ENCODE assay signal across 17 cellular contexts in genomic region chr6:28555136-28555535, GRCh38. TPM values are rescaled to one million over a fixed set of nuclear protein-coding genes. Genes with fewer than 3 reads are reported as not detected.
DNase-seq lines count a peak whose midpoint lies in the region; ATAC-seq, FAIRE-seq and TF ChIP-seq lines count a peak whose summit lies in the region.
"Had no signal": no experiment of that assay in that cellular context is flagged by ENCODE, and none has a peak within 500 bp of the region (broad histone marks: within the 10 kb centered on the region; RNA-seq: fewer than 3 reads in every experiment).

No MANE protein-coding gene starts in this region.

- H3K27me3 ChIP-seq in K562 (ENCODE audit: control insufficient read depth in 2 of 2, insufficient read depth in 2 of 2, low read length in 2 of 2) (no peaks in the 10 kb centered on the region), HepG2 (ENCODE audit: control insufficient read depth in 1 of 2, insufficient read depth in 2 of 2, low read length in 2 of 2) (no peaks in the 10 kb centered on the region; a peak in 1 of 5 replicates), neuron (ENCODE audit: insufficient read depth, low read length) (no peaks in the 10 kb centered on the region), mesendoderm (ENCODE audit: insufficient read depth, low read length, poor library complexity) (no peaks in the 10 kb centered on the region)

- ATAC-seq in K562 (no peak), HepG2 (peak; percentile 47)
- no peak for ATAC-seq in activated T-cell treated with anti-CD3 and anti-CD28 coated beads, Interleukin-2, amount 50 U/mL, for 4 hours
- ATAC-seq: A549 had no signal

- H3K9me3 ChIP-seq in K562 (replicated peaks; ENCODE audit: control insufficient read depth, insufficient read depth, low read depth, low read length), result no peaks in the 10 kb centered on the region
- H3K9me3 ChIP-seq in HepG2 (ENCODE audit: low read length), result no peaks in the 10 kb centered on the region
- no peaks in the 10 kb centered on the region for H3K9me3 ChIP-seq in neuron (ENCODE audit: low read length)
- H3K9me3 ChIP-seq in kidney (ENCODE audit: control insufficient read depth in 1 of 2, low read length in 2 of 2), result no peaks in the 10 kb centered on the region
- H3K9me3 ChIP-seq: A549, BE2C had no signal

- no peak overlapping the region for H2AK5ac ChIP-seq in mesendoderm (ENCODE audit: low read length)

- TF ChIP-seq EP300 in K562 (IDR thresholded peaks at IDR 0.05; ENCODE audit: low read length) (no peak), HepG2 (IDR thresholded peaks at IDR 0.05; ENCODE audit: low read depth in 2 of 2, low read length in 2 of 2) (no peak), HepG2 (CRISPR knock-in tag; IDR thresholded peaks at IDR 0.05; ENCODE audit: borderline replicate concordance) (no peak)

- H2BK120ac ChIP-seq in mesendoderm (ENCODE audit: low read depth, low read length), result no peak overlapping the region

- no peak overlapping the region for H3K56ac ChIP-seq in mesendoderm (ENCODE audit: low read length)

- H3K79me1 ChIP-seq in mesendoderm (ENCODE audit: low read length), result no peaks in the 10 kb centered on the region

- no peak for FAIRE-seq in K562 (lab: Jason Lieb, UNC)
- FAIRE-seq in HepG2 (lab: Jason Lieb, UNC), result peak; percentile 4
- no peak for FAIRE-seq in kidney (lab: Jason Lieb, UNC)
- FAIRE-seq: A549 had no signal

- WGBS in K562 (ENCODE audit: insufficient coverage, low coverage, missing lambda C conversion rate), result 45% methylated on average over 2 of the region's 2 CpGs
- WGBS in HepG2 (ENCODE audit: low lambda C conversion rate), result 0% methylated on average over 2 of the region's 2 CpGs
- no CpG with 5 or more reads among the region's 2 CpGs for WGBS in mesendoderm (ENCODE audit: extremely low coverage, insufficient coverage, low lambda C conversion rate)

- H3K23ac ChIP-seq in mesendoderm (ENCODE audit: low read length), result no peak overlapping the region

- peak overlapping the region; percentile 85 for H2AFZ ChIP-seq in K562 (ENCODE audit: low read depth, low read length)
- peak overlapping the region; percentile 9 for H2AFZ ChIP-seq in HepG2 (ENCODE audit: low read length)
- H2AFZ ChIP-seq in neuron (ENCODE audit: low read depth, low read length), result peak overlapping the region; percentile 50

- H3K4me1 Mint-ChIP-seq in activated T-cell treated with anti-CD3 and anti-CD28 coated beads, Interleukin-2, amount 50 U/mL, for 4 hours (ENCODE audit: low read depth), result no peaks in the 10 kb centered on the region
- H3K4me1 Mint-ChIP-seq in activated CD4-positive, alpha-beta T cell treated with anti-CD3 and anti-CD28 coated beads, Interleukin-2, amount 10 ng/mL, durations not matched to agents 7 days and 5 days, result peaks cover 5% of the 10 kb centered on the region

- CTCF ChIA-PET in K562 (lab: Yijun Ruan, JAX; ENCODE audit: low intra/inter-chr PET ratio), result no interaction called here
- CTCF ChIA-PET in HepG2 (lab: Yijun Ruan, JAX; ENCODE audit: low intra/inter-chr PET ratio, low total read pairs), result no interaction called here
- CTCF ChIA-PET in activated CD4-positive, alpha-beta T cell treated with anti-CD3 and anti-CD28 coated beads, Interleukin-2, amount 10 ng/mL, durations not matched to agents 7 days and 5 days (lab: Charles Lee), result interaction anchor here (0.7 kb wide), 1 partner anchor 267 kb away, joined by 3 read pairs; no protein-coding TSS in a partner anchor

- H3K36me3 ChIP-seq in K562 (ENCODE audit: control insufficient read depth, insufficient read depth, low read length) (no peaks in the 10 kb centered on the region), HepG2 (replicated peaks in 1 of 2; ENCODE audit: control insufficient read depth in 1 of 2, insufficient read depth in 2 of 2, low read length in 2 of 2) (no peaks in the 10 kb centered on the region), neuron (ENCODE audit: insufficient read depth, low read length) (no peaks in the 10 kb centered on the region), mesendoderm (ENCODE audit: control insufficient read depth, insufficient read depth, low read length) (no peaks in the 10 kb centered on the region), kidney (ENCODE audit: control insufficient read depth in 1 of 2, insufficient read depth in 2 of 2, low read length in 2 of 2) (no peaks in the 10 kb centered on the region)
- H3K36me3 ChIP-seq: BE2C had no signal

- no peaks in the 10 kb centered on the region for H3K36me3 Mint-ChIP-seq in activated T-cell treated with anti-CD3 and anti-CD28 coated beads, Interleukin-2, amount 50 U/mL, for 4 hours (ENCODE audit: insufficient read depth)
- no peaks in the 10 kb centered on the region for H3K36me3 Mint-ChIP-seq in activated CD4-positive, alpha-beta T cell treated with anti-CD3 and anti-CD28 coated beads, Interleukin-2, amount 10 ng/mL, durations not matched to agents 7 days and 5 days (ENCODE audit: low read depth)
- H3K36me3 Mint-ChIP-seq: CD4-positive, alpha-beta memory T cell had no signal

- BruUV-seq in K562 (replicated peaks; lab: Mats Ljungman, UMichigan) (no TSS peak), HepG2 (replicated peaks; lab: Mats Ljungman, UMichigan) (no TSS peak)

- H4K8ac ChIP-seq in mesendoderm (ENCODE audit: low read depth, low read length), result no peak overlapping the region

- no peak overlapping the region for H3K18ac ChIP-seq in mesendoderm (ENCODE audit: low read length)

- TF ChIP-seq RAD21 in K562 (CRISPR knock-in tag; conservative IDR thresholded peaks at IDR 0.05 in 1 of 2, IDR thresholded peaks at IDR 0.05 in 1 of 2) (no peak), HepG2 (CRISPR knock-in tag; IDR thresholded peaks at IDR 0.05) (no peak)

- in situ Hi-C loops in K562 (cut with MboI), result no loop called here
- in situ Hi-C loops in HepG2 (cut with HindIII; ENCODE audit: extremely low pct_ligation_motif_present, low pct_unique_long_range_greater_than_20kb), result no loop called here

- no peak for TF ChIP-seq POLR2A in K562 (conservative IDR thresholded peaks at IDR 0.05)
- no peak for TF ChIP-seq POLR2A in HepG2 (IDR thresholded peaks at IDR 0.05; ENCODE audit: insufficient read depth in 1 of 2, low read depth in 2 of 2, low read length in 2 of 2)

- H3K4me3 ChIP-seq in K562 (no peak overlapping the region), HepG2 (replicated peaks in 1 of 3; ENCODE audit: insufficient read depth in 1 of 3, low read depth in 2 of 3, low read length in 3 of 3) (peak overlapping the region in 1 of 3 experiments; percentile 64; a peak in 1 of 6 replicates), neuron (ENCODE audit: low read length) (no peak overlapping the region), mesendoderm (ENCODE audit: low read length) (no peak overlapping the region), kidney (ENCODE audit: low read length in 2 of 2) (no peak overlapping the region)
- H3K4me3 ChIP-seq: A549 had no signal

- H3K4ac ChIP-seq in mesendoderm (ENCODE audit: low read depth, low read length), result no peak overlapping the region

- H3K9ac ChIP-seq in K562 (ENCODE audit: insufficient read depth in 1 of 2, low read depth in 2 of 2, low read length in 2 of 2), result no peak overlapping the region
- H3K9ac ChIP-seq in HepG2 (ENCODE audit: insufficient read depth, low read depth, low read length), result no peak overlapping the region
- no peak overlapping the region for H3K9ac ChIP-seq in mesendoderm (ENCODE audit: low read length)
- H3K9ac ChIP-seq in kidney (ENCODE audit: low read length in 2 of 2), result no peak overlapping the region

- no peak overlapping the region for H3K27ac Mint-ChIP-seq in activated CD4-positive, alpha-beta T cell treated with anti-CD3 and anti-CD28 coated beads, Interleukin-2, amount 10 ng/mL, durations not matched to agents 7 days and 5 days

- intact Hi-C loops in K562 (cut with micrococcal nuclease), result no loop called here
- intact Hi-C loops in HepG2 (cut with micrococcal nuclease; ENCODE audit: unreplicated experiment), result no loop called here
- intact Hi-C loops in kidney (cut with DNase I), result no loop called here

- H2BK5ac ChIP-seq in mesendoderm (ENCODE audit: low read length), result no peak overlapping the region

- no peak overlapping the region for H4K5ac ChIP-seq in mesendoderm (ENCODE audit: low read length)

- peaks cover 20 to 32% of the 10 kb centered on the region in 2 experiments for H3K4me1 ChIP-seq in K562 (replicated peaks in 1 of 2; ENCODE audit: control insufficient read depth in 2 of 2, insufficient read depth in 2 of 2, low read length in 2 of 2)
- peaks cover 39% of the 10 kb centered on the region for H3K4me1 ChIP-seq in HepG2 (ENCODE audit: insufficient read depth, low read length)
- H3K4me1 ChIP-seq in neuron (ENCODE audit: insufficient read depth, low read length), result peaks cover 16% of the 10 kb centered on the region
- no peaks in the 10 kb centered on the region for H3K4me1 ChIP-seq in mesendoderm (ENCODE audit: control insufficient read depth, low read depth, low read length)
- peaks cover 0 to 4% of the 10 kb centered on the region in 2 donors for H3K4me1 ChIP-seq in kidney (ENCODE audit: control insufficient read depth in 1 of 2, insufficient read depth in 1 of 2, low read depth in 1 of 2, low read length in 2 of 2)
- H3K4me1 ChIP-seq: A549, BE2C had no signal

- TF ChIP-seq CTCF in K562 (IDR thresholded peaks at IDR 0.05 in 2 of 3, conservative IDR thresholded peaks at IDR 0.05 in 1 of 3; ENCODE audit: insufficient read depth in 2 of 3, low read depth in 1 of 3, low read length in 3 of 3) (no peak), HepG2 (CRISPR knock-in tag; IDR thresholded peaks at IDR 0.05) (no peak), kidney (IDR thresholded peaks at IDR 0.05; ENCODE audit: borderline replicate concordance, extremely low read depth, insufficient read depth) (no peak)

- peak overlapping the region; percentile 80; the same call in 1 of the 3 replicates for H3K27ac ChIP-seq in K562 (ENCODE audit: extremely low read depth, low read depth, low read length)
- H3K27ac ChIP-seq in HepG2 (ENCODE audit: extremely low read length, insufficient read depth, low read length), result no peak overlapping the region
- H3K27ac ChIP-seq in mesendoderm (ENCODE audit: low read depth, low read length), result no peak overlapping the region
- no peak overlapping the region for H3K27ac ChIP-seq in kidney (ENCODE audit: low read depth in 2 of 2, low read length in 2 of 2)
- H3K27ac ChIP-seq: A549, C4-2B, HL-60 had no signal

- H3K27me3 Mint-ChIP-seq in activated T-cell treated with anti-CD3 and anti-CD28 coated beads, Interleukin-2, amount 50 U/mL, for 4 hours (ENCODE audit: low read depth), result peaks cover 55% of the 10 kb centered on the region
- H3K27me3 Mint-ChIP-seq in activated CD4-positive, alpha-beta T cell treated with anti-CD3 and anti-CD28 coated beads, Interleukin-2, amount 10 ng/mL, durations not matched to agents 7 days and 5 days, result peaks cover 63% of the 10 kb centered on the region

- H3K79me2 ChIP-seq in K562 (ENCODE audit: control insufficient read depth, insufficient read depth, low read length) (no peaks in the 10 kb centered on the region), HepG2 (ENCODE audit: insufficient read depth, low read length) (no peaks in the 10 kb centered on the region), mesendoderm (ENCODE audit: control insufficient read depth, insufficient read depth, low read length) (no peaks in the 10 kb centered on the region)

- no peak overlapping the region for H3K4me3 Mint-ChIP-seq in activated T-cell treated with anti-CD3 and anti-CD28 coated beads, Interleukin-2, amount 50 U/mL, for 4 hours
- H3K4me3 Mint-ChIP-seq in activated CD4-positive, alpha-beta T cell treated with anti-CD3 and anti-CD28 coated beads, Interleukin-2, amount 10 ng/mL, durations not matched to agents 7 days and 5 days, result no peak overlapping the region
- H3K4me3 Mint-ChIP-seq: CD4-positive, alpha-beta memory T cell had no signal

- no peak overlapping the region for H2BK15ac ChIP-seq in mesendoderm (replicated peaks; ENCODE audit: low read depth)

- H3K4me2 ChIP-seq in K562 (ENCODE audit: insufficient read depth, low read length) (no peak overlapping the region), HepG2 (ENCODE audit: low read depth, low read length) (peak overlapping the region; percentile 90), mesendoderm (ENCODE audit: low read length) (no peak overlapping the region)
- H3K4me2 ChIP-seq: A549 had no signal

- H3K9me1 ChIP-seq in K562 (ENCODE audit: control insufficient read depth, insufficient read depth, low read length), result no peaks in the 10 kb centered on the region

- no peaks in the 10 kb centered on the region for H4K20me1 ChIP-seq in K562 (replicated peaks; ENCODE audit: control insufficient read depth, insufficient read depth, low read length)
- H4K20me1 ChIP-seq in HepG2 (ENCODE audit: insufficient read depth, low read length), result no peaks in the 10 kb centered on the region

- no peaks in the 10 kb centered on the region for H3K9me3 Mint-ChIP-seq in activated T-cell treated with anti-CD3 and anti-CD28 coated beads, Interleukin-2, amount 50 U/mL, for 4 hours
- H3K9me3 Mint-ChIP-seq in activated CD4-positive, alpha-beta T cell treated with anti-CD3 and anti-CD28 coated beads, Interleukin-2, amount 10 ng/mL, durations not matched to agents 7 days and 5 days, result no peaks in the 10 kb centered on the region

- no peak for DNase-seq in K562 (ENCODE audit: extremely low read depth in 1 of 4, low spot score in 3 of 4)
- no peak for DNase-seq in HepG2 (ENCODE audit: low spot score)
- no peak for DNase-seq in mesendoderm
- no peak for DNase-seq in activated T-cell treated with anti-CD3 and anti-CD28 coated beads, Interleukin-2, amount 50 U/mL, for 4 hours
- DNase-seq in activated CD4-positive, alpha-beta T cell treated with anti-CD3 and anti-CD28 coated beads, Interleukin-2, amount 10 ng/mL, durations not matched to agents 7 days and 5 days, result no peak
- no peak for DNase-seq in kidney
- DNase-seq: CD4-positive, alpha-beta memory T cell; DND-41; GDM1; HCEC 1CT had no signal

- POLR2A ChIA-PET in K562 (lab: Yijun Ruan, JAX), result interaction anchor here (0.5 to 2.3 kb wide), 10 partner anchors 9 to 1323 kb away, joined by 3 to 15 read pairs (median 5); no protein-coding TSS in a partner anchor
- POLR2A ChIA-PET in HepG2 (lab: Yijun Ruan, JAX), result interaction anchor here (1.0 to 1.4 kb wide), 2 partner anchors 31 to 219 kb away, joined by 3 to 4 read pairs; partner anchors contain the start of gene ZSCAN31
- POLR2A ChIA-PET in activated CD4-positive, alpha-beta T cell treated with anti-CD3 and anti-CD28 coated beads, Interleukin-2, amount 10 ng/mL, durations not matched to agents 7 days and 5 days (lab: Charles Lee), result interaction anchor here (0.6 kb wide), 1 partner anchor 1138 kb away, joined by 4 read pairs; no protein-coding TSS in a partner anchor

RNA-seq across cellular contexts. Expression of gene GPX5, which starts 29.5 kb away (rescaled TPM):
- not detected in 2 replicates for total RNA-seq in K562 (2011; cell fraction: chromatin; rRNA removed; ENCODE audit: low replicate concordance)
- not detected in 2 replicates for total RNA-seq in K562 (2011; cell fraction: nucleolus; rRNA removed)
- total RNA-seq in K562 (2011; cell fraction: nucleoplasm; rRNA removed), result 0.22 TPM in 1 of 2 replicates, not detected in the other
- total RNA-seq in K562 (2014; rRNA removed) (not detected in 2 replicates), K562 (2014; rRNA removed; fragmentation: Illumina TruSeq; extraction: Trizol) (0.18 TPM in 1 of 2 replicates, not detected in the other), K562 (2015; rRNA removed; fragmentation: Illumina TruSeq; extraction: Trizol) (not detected in 2 replicates), K562 (2021) (not detected in 2 replicates), HepG2 (2016; rRNA removed; fragmentation: Illumina TruSeq; extraction: Trizol) (not detected in 2 replicates), kidney (not detected)
- polyA plus RNA-seq in K562 (2011; rRNA removed) (not detected in 2 replicates), K562 (2014; fragmentation: Illumina TruSeq; extraction: Trizol) (not detected in 2 replicates), K562 (2014; fragmentation: Nextera tagmentation; extraction: Ambion mirVana) (under 1 TPM in 1 of 2 experiments, not detected in 1; 0.15 TPM), K562 (2014; rRNA removed) (0.07 TPM in 1 of 2 replicates, not detected in the other), HepG2 (2011; rRNA removed) (not detected in 2 replicates), kidney (ENCODE audit: insufficient read depth, low read depth, low replicate concordance) (not detected)
- polyA plus RNA-seq in K562 (2011; cell fraction: cytosol; rRNA removed), result not detected in 2 replicates
- not detected in 2 replicates for polyA plus RNA-seq in K562 (2011; cell fraction: nucleus; rRNA removed)
- polyA plus RNA-seq in K562 (2012), result 0.08 and 1.9 TPM in 2 replicates
- 0.14 TPM in 1 of 2 replicates, not detected in the other for polyA minus RNA-seq in K562 (2011; rRNA and poly(A)+ RNA removed)
- polyA minus RNA-seq in K562 (2011; cell fraction: cytosol; rRNA and poly(A)+ RNA removed), result not detected in 2 replicates
- not detected in 2 replicates for polyA minus RNA-seq in K562 (2011; cell fraction: nucleus; rRNA and poly(A)+ RNA removed)
- total RNA-seq in HepG2 (2016; cell fraction: cytosol; rRNA removed; fragmentation: Illumina TruSeq; extraction: Trizol; ENCODE audit: low read depth), result not detected in 2 replicates
- not detected in 2 replicates for total RNA-seq in HepG2 (2016; cell fraction: insoluble cytoplasmic fraction; rRNA removed; fragmentation: Illumina TruSeq; extraction: Trizol)
- total RNA-seq in HepG2 (2016; cell fraction: membrane; rRNA removed; fragmentation: Illumina TruSeq; extraction: Trizol), result not detected in 2 replicates
- not detected in 2 replicates for total RNA-seq in HepG2 (2016; cell fraction: nucleus; rRNA removed; fragmentation: Illumina TruSeq; extraction: Trizol)
- not detected in 2 replicates for polyA plus RNA-seq in HepG2 (2011; cell fraction: cytosol; rRNA removed)
- not detected in 2 replicates for polyA plus RNA-seq in HepG2 (2011; cell fraction: nucleus; rRNA removed)
- polyA plus RNA-seq in HepG2 (2012), result not detected in 2 replicates
- polyA plus RNA-seq in HepG2 (2016; cell fraction: cytosol; fragmentation: Illumina TruSeq; extraction: Trizol; ENCODE audit: low read depth), result not detected in 2 replicates
- not detected in 2 replicates for polyA plus RNA-seq in HepG2 (2016; cell fraction: insoluble cytoplasmic fraction; fragmentation: Illumina TruSeq; extraction: Trizol; ENCODE audit: low read depth)
- polyA plus RNA-seq in HepG2 (2016; cell fraction: membrane; fragmentation: Illumina TruSeq; extraction: Trizol; ENCODE audit: low read depth), result not detected in 2 replicates
- polyA plus RNA-seq in HepG2 (2016; cell fraction: nucleus; fragmentation: Illumina TruSeq; extraction: Trizol; ENCODE audit: insufficient read depth, low read depth), result not detected in 2 replicates
- not detected in 2 replicates for polyA minus RNA-seq in HepG2 (2011; rRNA and poly(A)+ RNA removed; ENCODE audit: low replicate concordance)
- polyA minus RNA-seq in HepG2 (2011; cell fraction: cytosol; rRNA and poly(A)+ RNA removed), result not detected in 2 replicates
- not detected in 2 replicates for polyA minus RNA-seq in HepG2 (2011; cell fraction: nucleus; rRNA and poly(A)+ RNA removed)
- polyA plus RNA-seq in mesendoderm (2013, experiment 1 of 2), result 0.15 TPM
- polyA plus RNA-seq in mesendoderm (2013, experiment 2 of 2), result 0.18 TPM
- total RNA-seq in activated T-cell treated with anti-CD3 and anti-CD28 coated beads, Interleukin-2, amount 50 U/mL, for 4 hours, result not detected
- total RNA-seq in activated CD4-positive, alpha-beta T cell treated with anti-CD3 and anti-CD28 coated beads, Interleukin-2, amount 10 ng/mL, durations not matched to agents 7 days and 5 days, result not detected
- total RNA-seq: CD4-positive, alpha-beta memory T cell; H4 had no signal
- polyA plus RNA-seq: A549; AG04450; CD4-positive, alpha-beta memory T cell had no signal

RNA-seq across cellular contexts. Expression of gene GPX6, which starts 39.5 kb away (rescaled TPM):
- not detected in 2 replicates for total RNA-seq in K562 (2011; cell fraction: chromatin; rRNA removed; ENCODE audit: low replicate concordance)
- not detected in 2 replicates for total RNA-seq in K562 (2011; cell fraction: nucleolus; rRNA removed)
- total RNA-seq in K562 (2011; cell fraction: nucleoplasm; rRNA removed), result not detected in 2 replicates
- total RNA-seq in K562 (2014; rRNA removed), result not detected in 2 replicates
- not detected in 2 replicates for total RNA-seq in K562 (2014; rRNA removed; fragmentation: Illumina TruSeq; extraction: Trizol)
- not detected in 2 replicates for total RNA-seq in K562 (2015; rRNA removed; fragmentation: Illumina TruSeq; extraction: Trizol)
- total RNA-seq in K562 (2021), result not detected in 2 replicates
- polyA plus RNA-seq in K562 (2011; rRNA removed), result not detected in 2 replicates
- polyA plus RNA-seq in K562 (2011; cell fraction: cytosol; rRNA removed), result not detected in 2 replicates
- not detected in 2 replicates for polyA plus RNA-seq in K562 (2011; cell fraction: nucleus; rRNA removed)
- polyA plus RNA-seq in K562 (2012), result not detected in 2 replicates
- polyA plus RNA-seq in K562 (2014; fragmentation: Illumina TruSeq; extraction: Trizol), result not detected in 2 replicates
- polyA plus RNA-seq in K562 (2014; fragmentation: Nextera tagmentation; extraction: Ambion mirVana), result not detected
- not detected in 2 replicates for polyA plus RNA-seq in K562 (2014; rRNA removed)
- polyA minus RNA-seq in K562 (2011; rRNA and poly(A)+ RNA removed), result not detected in 2 replicates
- polyA minus RNA-seq in K562 (2011; cell fraction: cytosol; rRNA and poly(A)+ RNA removed), result not detected in 2 replicates
- not detected in 2 replicates for polyA minus RNA-seq in K562 (2011; cell fraction: nucleus; rRNA and poly(A)+ RNA removed)
- total RNA-seq in HepG2 (2016; rRNA removed; fragmentation: Illumina TruSeq; extraction: Trizol), result not detected in 2 replicates
- not detected in 2 replicates for total RNA-seq in HepG2 (2016; cell fraction: cytosol; rRNA removed; fragmentation: Illumina TruSeq; extraction: Trizol; ENCODE audit: low read depth)
- not detected in 2 replicates for total RNA-seq in HepG2 (2016; cell fraction: insoluble cytoplasmic fraction; rRNA removed; fragmentation: Illumina TruSeq; extraction: Trizol)
- total RNA-seq in HepG2 (2016; cell fraction: membrane; rRNA removed; fragmentation: Illumina TruSeq; extraction: Trizol), result not detected in 2 replicates
- total RNA-seq in HepG2 (2016; cell fraction: nucleus; rRNA removed; fragmentation: Illumina TruSeq; extraction: Trizol), result not detected in 2 replicates
- polyA plus RNA-seq in HepG2 (2011; rRNA removed), result not detected in 2 replicates
- not detected in 2 replicates for polyA plus RNA-seq in HepG2 (2011; cell fraction: cytosol; rRNA removed)
- polyA plus RNA-seq in HepG2 (2011; cell fraction: nucleus; rRNA removed), result not detected in 2 replicates
- not detected in 2 replicates for polyA plus RNA-seq in HepG2 (2012)
- polyA plus RNA-seq in HepG2 (2016; cell fraction: cytosol; fragmentation: Illumina TruSeq; extraction: Trizol; ENCODE audit: low read depth), result not detected in 2 replicates
- polyA plus RNA-seq in HepG2 (2016; cell fraction: insoluble cytoplasmic fraction; fragmentation: Illumina TruSeq; extraction: Trizol; ENCODE audit: low read depth), result not detected in 2 replicates
- polyA plus RNA-seq in HepG2 (2016; cell fraction: membrane; fragmentation: Illumina TruSeq; extraction: Trizol; ENCODE audit: low read depth), result not detected in 2 replicates
- not detected in 2 replicates for polyA plus RNA-seq in HepG2 (2016; cell fraction: nucleus; fragmentation: Illumina TruSeq; extraction: Trizol; ENCODE audit: insufficient read depth, low read depth)
- polyA minus RNA-seq in HepG2 (2011; rRNA and poly(A)+ RNA removed; ENCODE audit: low replicate concordance), result not detected in 2 replicates
- polyA minus RNA-seq in HepG2 (2011; cell fraction: cytosol; rRNA and poly(A)+ RNA removed), result not detected in 2 replicates
- not detected in 2 replicates for polyA minus RNA-seq in HepG2 (2011; cell fraction: nucleus; rRNA and poly(A)+ RNA removed)
- not detected for polyA plus RNA-seq in mesendoderm (2013, experiment 1 of 2)
- not detected for polyA plus RNA-seq in mesendoderm (2013, experiment 2 of 2)
- total RNA-seq in activated T-cell treated with anti-CD3 and anti-CD28 coated beads, Interleukin-2, amount 50 U/mL, for 4 hours, result not detected
- not detected for total RNA-seq in activated CD4-positive, alpha-beta T cell treated with anti-CD3 and anti-CD28 coated beads, Interleukin-2, amount 10 ng/mL, durations not matched to agents 7 days and 5 days
- not detected for total RNA-seq in kidney
- polyA plus RNA-seq in kidney (ENCODE audit: insufficient read depth, low read depth, low replicate concordance), result not detected
- total RNA-seq: CD4-positive, alpha-beta memory T cell; H4 had no signal
- polyA plus RNA-seq: A549; AG04450; CD4-positive, alpha-beta memory T cell had no signal

Comparison
In these comparisons a context has a peak if more than half of its experiments do, and no peak if none do; other contexts are left out.
1. H2AFZ ChIP-seq: peak in every context shown above with its lines; median percentile 85 in K562; 50 in neuron; 9 in HepG2.
2. Of the 241 proteins assayed by ChIP-seq in both HepG2 and K562: peak only in HepG2: HDAC2; only in K562: ZNF766; in both: none; in neither: 238; mixed calls (peak in some experiments, not most) for 1.